ENCODE assay signal across 26 cellular contexts in the genomic region with DNA sequence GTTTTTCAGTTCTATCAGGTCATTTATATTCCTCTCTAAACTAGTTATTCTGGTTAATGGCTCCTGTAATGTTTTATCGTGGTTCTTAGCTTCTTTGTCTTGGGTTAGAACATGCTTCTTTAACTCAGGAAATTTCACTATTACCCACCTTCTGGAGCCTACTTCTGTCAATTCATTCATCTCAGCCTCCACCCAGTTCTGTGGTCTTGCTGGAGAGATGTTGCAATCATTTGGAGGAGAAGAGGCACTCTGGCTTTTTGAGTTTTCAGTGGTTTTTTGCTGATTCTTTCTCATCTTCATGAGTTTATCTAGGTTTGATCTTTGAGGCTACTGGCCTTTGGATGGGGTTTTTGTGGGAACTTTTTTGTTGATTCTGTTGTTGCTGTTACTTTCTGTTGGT.
"Had no signal": no experiment of that assay in that cellular context is flagged by ENCODE, and none has a peak within 500 bp of the region (broad histone marks: within the 10 kb centered on the region; RNA-seq: fewer than 3 reads in every experiment).

No MANE protein-coding gene starts in this region.

- H3K27me3 ChIP-seq: colonic mucosa, neutrophil, right lobe of liver, uterus had no signal

- H3K36me3 ChIP-seq: colonic mucosa, neutrophil, right lobe of liver, uterus had no signal

- FAIRE-seq: keratinocyte had no signal

- DNase-seq: activated CD4-positive, alpha-beta T cell treated with anti-CD3 and anti-CD28 coated beads for 1 hour; activated CD4-positive, alpha-beta T cell treated with anti-CD3 and anti-CD28 coated beads, Interleukin-2, amount 10 ng/mL, durations not matched to agents 7 days and 5 days; activated CD8-positive, alpha-beta T cell treated with anti-CD3 and anti-CD28 coated beads for 36 hours; activated naive CD8-positive, alpha-beta T cell treated with anti-CD3 and anti-CD28 coated beads, Interleukin-2, amount 50 U/mL, for 24 hours; activated T-cell treated with anti-CD3 and anti-CD28 coated beads, Interleukin-2, amount 50 U/mL, for 4 hours; amygdala; cerebellar nuclear complex; colonic mucosa; effector memory CD4-positive, alpha-beta T cell; head of caudate nucleus; hippocampal formation; left cardiac atrium; left ventricle myocardium superior; naive B cell; nephron progenitor cell; right lobe of liver; stimulated activated CD4-positive, alpha-beta T cell treated with anti-CD3 and anti-CD28 coated beads, Interleukin-1b, Interleukin-23, amount 100 ng/mL, for 48 hours; stimulated activated CD4-positive, alpha-beta T cell treated with anti-CD3 and anti-CD28 coated beads, Interleukin-4, amount 100 ng/mL, for 4 hours; stimulated activated CD8-positive, alpha-beta memory T cell treated with anti-CD3 and anti-CD28 coated beads, Interleukin-4, amount 100 ng/mL, for 48 hours; stimulated activated naive CD8-positive, alpha-beta T cell treated with anti-CD3 and anti-CD28 coated beads, Interleukin-15, amount 100 ng/mL, for 72 hours; substantia nigra; T1000; uterus had no signal

- H3K4me1 ChIP-seq: colonic mucosa, right lobe of liver, uterus had no signal

- H3K27ac ChIP-seq: colonic mucosa, neutrophil, right lobe of liver, skin epidermis, uterus had no signal

- H3K4me3 ChIP-seq: colonic mucosa, right lobe of liver, skin epidermis, uterus had no signal

- H3K9me3 ChIP-seq: colonic mucosa, neutrophil, right lobe of liver, uterus had no signal
